8 cellular contexts compared by ENCODE assay signal in the genomic region with DNA sequence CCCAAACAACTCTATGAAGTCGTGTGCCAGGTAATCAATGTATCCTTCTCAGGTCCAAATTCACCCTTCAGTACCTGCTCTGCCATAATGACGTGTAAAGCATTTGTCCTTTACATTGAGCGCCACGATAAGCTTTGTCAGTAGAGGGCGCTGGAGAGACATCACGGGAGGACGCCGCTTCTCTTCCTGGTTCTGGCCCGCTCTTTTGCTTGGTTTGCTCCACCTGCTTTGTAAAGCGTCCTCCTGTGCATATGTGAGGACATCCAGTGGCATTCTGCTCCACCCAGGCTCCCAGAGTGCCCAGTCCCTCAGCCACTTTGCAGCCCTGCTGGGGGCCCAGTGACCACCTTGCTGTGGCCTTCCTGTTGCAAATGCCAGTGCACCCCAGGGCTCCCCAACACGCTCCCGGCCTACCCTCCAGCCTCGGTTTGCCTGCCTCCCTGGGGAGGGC.
DNase-seq lines count a peak whose midpoint lies in the region; ATAC-seq and TF ChIP-seq lines count a peak whose summit lies in the region.

No MANE protein-coding gene starts in this region.

- no peaks in the 10 kb centered on the region for H3K9me3 ChIP-seq in ascending aorta

- H3K4me1 ChIP-seq in ascending aorta, result no peaks in the 10 kb centered on the region

- peaks cover 10% of the 10 kb centered on the region for H3K9me3 Mint-ChIP-seq in endothelial cell (ENCODE audit: unreplicated experiment)

- peak; percentile 63 for ATAC-seq in HG03342 (IDR thresholded peaks at IDR 0.05; ENCODE audit: unreplicated experiment)

- no peak overlapping the region for H3K4me3 Mint-ChIP-seq in endothelial cell (ENCODE audit: unreplicated experiment)

- TF ChIP-seq CTCF in endothelial cell (IDR thresholded peaks at IDR 0.05; ENCODE audit: unreplicated experiment) (peak; percentile 75), ascending aorta (IDR thresholded peaks at IDR 0.05) (no peak)

- H3K4me1 Mint-ChIP-seq in endothelial cell (ENCODE audit: unreplicated experiment), result peaks cover 3% of the 10 kb centered on the region

- H3K27me3 Mint-ChIP-seq in endothelial cell (ENCODE audit: unreplicated experiment), result peaks cover under 1% of the 10 kb centered on the region

- H3K27me3 ChIP-seq in ascending aorta, result no peaks in the 10 kb centered on the region

- no peak overlapping the region for H3K4me3 ChIP-seq in ascending aorta

- intact Hi-C loops in ascending aorta (cut with DNase I), result no loop called here

- H3K36me3 Mint-ChIP-seq in endothelial cell (ENCODE audit: low read depth, unreplicated experiment), result peaks cover 5% of the 10 kb centered on the region

- no peak overlapping the region for H3K27ac Mint-ChIP-seq in endothelial cell (ENCODE audit: unreplicated experiment)

- H3K36me3 ChIP-seq in ascending aorta, result no peaks in the 10 kb centered on the region

- DNase-seq in activated naive CD4-positive, alpha-beta T cell treated with Interleukin-2 at 50 U/mL for 16 hours, result peak; percentile 6
- DNase-seq in activated naive CD4-positive, alpha-beta T cell treated with anti-CD3 and anti-CD28 coated beads, Interleukin-2, amount 50 U/mL, for 16 hours, result no peak
- peak; percentile 56 for DNase-seq in RPMI7951 (ENCODE audit: low read depth)
- DNase-seq in endothelial cell (ENCODE audit: low spot score), result peak; percentile 75
- DNase-seq in stimulated activated CD4-positive, alpha-beta T cell treated with anti-CD3 and anti-CD28 coated beads, Interleukin-4, amount 100 ng/mL, for 24 hours, result peak; percentile 14
- no peak for DNase-seq in ascending aorta (ENCODE audit: low spot score in 2 of 2)
- DNase-seq in DMS79 (lab: John Stamatoyannopoulos, UW), result no peak

- H3K27ac ChIP-seq in ascending aorta, result no peak overlapping the region

Comparison
In these comparisons a context has a peak if more than half of its experiments do, and no peak if none do; other contexts are left out.
1. DNase-seq: peak in activated naive CD4-positive, alpha-beta T cell treated with Interleukin-2 at 50 U/mL for 16 hours (single experiment), RPMI7951 (single experiment), endothelial cell (single experiment) and stimulated activated CD4-positive, alpha-beta T cell treated with anti-CD3 and anti-CD28 coated beads, Interleukin-4, amount 100 ng/mL, for 24 hours (single experiment); none in activated naive CD4-positive, alpha-beta T cell treated with anti-CD3 and anti-CD28 coated beads, Interleukin-2, amount 50 U/mL, for 16 hours (single experiment), ascending aorta (0 of 2) and DMS79 (single experiment).